ENCODE assay signal across 9 cellular contexts in genomic region chr7:73308074-73308664, GRCh38. TPM values are rescaled to one million over a fixed set of nuclear protein-coding genes. Genes with fewer than 3 reads are reported as not detected.
A peak's percentile ranks its signal among the peaks of the same experiment; 100 is the strongest.
DNase-seq lines count a peak whose midpoint lies in the region; ATAC-seq and TF ChIP-seq lines count a peak whose summit lies in the region.
"Had no signal": no experiment of that assay in that cellular context is flagged by ENCODE, and none has a peak within 500 bp of the region (broad histone marks: within the 10 kb centered on the region; RNA-seq: fewer than 3 reads in every experiment).

No MANE protein-coding gene starts in this region.

- peak overlapping the region; percentile 95 for H3K27ac Mint-ChIP-seq in Caco-2 (ENCODE audit: unreplicated experiment)

- peaks cover 19% of the 10 kb centered on the region for H3K4me1 Mint-ChIP-seq in Caco-2 (ENCODE audit: low read depth, unreplicated experiment)

- H3K9me3 ChIP-seq in Caco-2 (no peaks in the 10 kb centered on the region), thymus (ENCODE audit: control insufficient read depth) (no peaks in the 10 kb centered on the region)

- H3K27me3 ChIP-seq in Caco-2 (replicated peaks; ENCODE audit: control insufficient read depth, insufficient read depth, low read length) (no peaks in the 10 kb centered on the region), thymus (ENCODE audit: control insufficient read depth, insufficient read depth) (no peaks in the 10 kb centered on the region)

- peaks cover 60% of the 10 kb centered on the region for H3K36me3 Mint-ChIP-seq in Caco-2 (ENCODE audit: insufficient read depth, unreplicated experiment)

- intact Hi-C loops in Caco-2 (cut with micrococcal nuclease; ENCODE audit: unreplicated experiment), result no loop called here

- ATAC-seq in GM19467 (IDR thresholded peaks at IDR 0.05; ENCODE audit: unreplicated experiment) (peak; percentile 24), HG03558 (IDR thresholded peaks at IDR 0.05; ENCODE audit: extremely low read depth, unreplicated experiment) (peak; percentile 12), left lobe of liver (peak; percentile 50)

- no peaks in the 10 kb centered on the region for H3K36me3 ChIP-seq in Caco-2 (ENCODE audit: control insufficient read depth, insufficient read depth, low read length)
- peaks cover 36% of the 10 kb centered on the region for H3K36me3 ChIP-seq in thymus (ENCODE audit: control insufficient read depth, insufficient read depth)

- WGBS in thymus, result 17% methylated on average over 43 of the region's 43 CpGs

- POLR2A ChIA-PET in Caco-2 (lab: Charles Lee), result interaction anchor here (1.3 kb wide), 1 partner anchor 144 kb away, joined by 3 read pairs; no protein-coding TSS in a partner anchor

- H3K27ac ChIP-seq in thymus (ENCODE audit: low read depth), result peak overlapping the region; percentile 70

- no peaks in the 10 kb centered on the region for H3K4me1 ChIP-seq in Caco-2
- H3K4me1 ChIP-seq in thymus (ENCODE audit: control insufficient read depth, insufficient read depth, low read length), result peaks cover 7% of the 10 kb centered on the region

- in situ Hi-C loops in astrocyte of the spinal cord (cut with HindIII; ENCODE audit: low sequenced_read_pairs), result no loop called here

- CTCF ChIA-PET in Caco-2 (lab: Charles Lee), result no interaction called here

- DNase-seq in Caco-2, result peak; percentile 21 to 42
- DNase-seq in astrocyte of the spinal cord (ENCODE audit: low read depth, low spot score), result peak; percentile 5
- DNase-seq in left lobe of liver (ENCODE audit: low spot score), result peak; percentile 34
- DNase-seq in OCI-M2 (lab: John Stamatoyannopoulos, UW; ENCODE audit: unreplicated experiment), result no peak
- DNase-seq in NCI-H1105 treated with DMSO at 0.1 percent for 48 hours (lab: John Stamatoyannopoulos, UW), result no peak

- H3K9me3 Mint-ChIP-seq in Caco-2 (ENCODE audit: unreplicated experiment), result no peaks in the 10 kb centered on the region

- H3K4me3 Mint-ChIP-seq in Caco-2 (ENCODE audit: unreplicated experiment), result peak overlapping the region; percentile 87

- TSS peak; percentile 66 for BruUV-seq in Caco-2 (replicated peaks; lab: Mats Ljungman, UMichigan)

- peak overlapping the region; percentile 90 for H3K4me3 ChIP-seq in Caco-2 (ENCODE audit: low read depth, low read length)
- H3K4me3 ChIP-seq in astrocyte of the spinal cord (ENCODE audit: low read depth, low read length), result peak overlapping the region; percentile 50
- H3K4me3 ChIP-seq in thymus (ENCODE audit: low read length), result peak overlapping the region; percentile 92

- H3K27me3 Mint-ChIP-seq in Caco-2 (ENCODE audit: insufficient read depth, unreplicated experiment), result no peaks in the 10 kb centered on the region

- no peak for TF ChIP-seq CTCF in Caco-2 (IDR thresholded peaks at IDR 0.05; ENCODE audit: insufficient read depth in 1 of 2, low read depth in 1 of 2, low read length in 1 of 2, severe bottlenecking in 1 of 2, unreplicated experiment in 1 of 2)
- no peak for TF ChIP-seq CTCF in astrocyte of the spinal cord (IDR thresholded peaks at IDR 0.05; ENCODE audit: low read depth, low read length)

RNA-seq across cellular contexts. Expression of gene NSUN5, which starts 0.5 kb away (rescaled TPM):
- total RNA-seq in Caco-2 (2022), result 71.8 and 73.4 TPM in 2 replicates
- 8.5 TPM for total RNA-seq in left lobe of liver
- polyA plus RNA-seq in thymus, result 42.1 TPM

RNA-seq across cellular contexts. Expression of gene TRIM50, which starts 19.7 kb away (rescaled TPM):
- total RNA-seq in Caco-2 (2022) (not detected in 2 replicates), left lobe of liver (not detected)
- polyA plus RNA-seq in thymus, result 0.21 TPM
- total RNA-seq: SK-MEL-5 had no signal

RNA-seq across cellular contexts. Expression of gene FKBP6, which starts 19.8 kb away (rescaled TPM):
- total RNA-seq in Caco-2 (2022) (not detected in 2 replicates), left lobe of liver (not detected)
- polyA plus RNA-seq in thymus, result 0.50 TPM
- total RNA-seq: SK-MEL-5 had no signal

Comparison
In these comparisons a context has a peak if more than half of its experiments do, and no peak if none do; other contexts are left out.
1. DNase-seq: peak in Caco-2 (2 of 2), astrocyte of the spinal cord (single experiment) and left lobe of liver (single experiment); none in OCI-M2 (single experiment) and NCI-H1105 treated with DMSO at 0.1 percent for 48 hours (single experiment).
2. Peak in every context shown above with its lines, with median percentiles within 50 percentile points of each other: H3K4me3 ChIP-seq and ATAC-seq.